1 cellular context compared by ENCODE assay signal in genomic region chr1:186194107-186194756, GRCh38.
TF ChIP-seq lines count a peak whose summit lies in the region.

No MANE protein-coding gene starts in this region.

TF ChIP-seq in GM12878, 131 proteins besides CTCF, POLR2A, EP300 and RAD21 (continued from another document):
- TF ChIP-seq REST (IDR thresholded peaks at IDR 0.05; ENCODE audit: low read depth, low read length) = no peak
- TF ChIP-seq CEBPZ (IDR thresholded peaks at IDR 0.05; ENCODE audit: low read depth, low read length) = no peak
- no peak for TF ChIP-seq HDGF (IDR thresholded peaks at IDR 0.05)
- TF ChIP-seq SMAD1 (IDR thresholded peaks at IDR 0.05; ENCODE audit: low read depth, partially characterized antibody) = no peak
- TF ChIP-seq ZBED1 (IDR thresholded peaks at IDR 0.05; ENCODE audit: borderline replicate concordance) = no peak
- no peak for TF ChIP-seq PML (IDR thresholded peaks at IDR 0.05; ENCODE audit: low read length)
- TF ChIP-seq TBL1XR1 (IDR thresholded peaks at IDR 0.05; ENCODE audit: low read depth, low read length) = no peak
- TF ChIP-seq ATF3 (IDR thresholded peaks at IDR 0.05; ENCODE audit: borderline replicate concordance, extremely low read depth, low read depth, low read length) = no peak
- 0 out of 4 replicates have a peak, but pooled peaks of 1 of the 2 experiments have one; percentile 12 for TF ChIP-seq BHLHE40 (IDR thresholded peaks at IDR 0.05; ENCODE audit: borderline replicate concordance in 1 of 2, low read depth in 2 of 2, low read length in 1 of 2)
- TF ChIP-seq CHD1 (IDR thresholded peaks at IDR 0.05; ENCODE audit: low read depth, low read length) = no peak
- TF ChIP-seq PAX8 (IDR thresholded peaks at IDR 0.05) = no peak
- no peak for TF ChIP-seq ZZZ3 (IDR thresholded peaks at IDR 0.05; ENCODE audit: control insufficient read depth, insufficient read length, low read depth)
- no peak for TF ChIP-seq SP1 (IDR thresholded peaks at IDR 0.05; ENCODE audit: low read depth, low read length)
- TF ChIP-seq TCF12 (IDR thresholded peaks at IDR 0.05; ENCODE audit: low read depth, low read length) = 0 out of 2 replicates have a peak, but pooled peaks have one; percentile 54
- TF ChIP-seq SKIL (IDR thresholded peaks at IDR 0.05; ENCODE audit: low read depth, poor library complexity, severe bottlenecking) = no peak
- no peak for TF ChIP-seq CEBPB (IDR thresholded peaks at IDR 0.05; ENCODE audit: borderline replicate concordance in 1 of 2, low read depth in 2 of 2, low read length in 2 of 2)
- no peak for TF ChIP-seq GABPA (IDR thresholded peaks at IDR 0.05; ENCODE audit: low read depth)
- TF ChIP-seq ZNF622 (IDR thresholded peaks at IDR 0.05) = no peak
- no peak for TF ChIP-seq E2F4 (IDR thresholded peaks at IDR 0.05; ENCODE audit: low read depth, low read length)
- peak; percentile 74 for TF ChIP-seq JUNB (IDR thresholded peaks at IDR 0.05)
- no peak for TF ChIP-seq BMI1 (IDR thresholded peaks at IDR 0.05; ENCODE audit: borderline replicate concordance)
- 0 out of 2 replicates have a peak, but pooled peaks have one; percentile 25 for TF ChIP-seq YY1 (IDR thresholded peaks at IDR 0.05; ENCODE audit: low read depth, low read length)
- TF ChIP-seq POU2F2 (IDR thresholded peaks at IDR 0.05; ENCODE audit: borderline replicate concordance, low read depth, low read length) = no peak
- TF ChIP-seq USF1 (IDR thresholded peaks at IDR 0.05; ENCODE audit: borderline replicate concordance, extremely low read length, insufficient read depth, low read depth, low read length) = no peak
- TF ChIP-seq BCL11A (IDR thresholded peaks at IDR 0.05; ENCODE audit: low read depth, low read length) = peak; percentile 71; the same call in 1 of the 2 replicates
- TF ChIP-seq TCF7 (IDR thresholded peaks at IDR 0.05; ENCODE audit: borderline replicate concordance) = no peak
- no peak for TF ChIP-seq CHD4 (IDR thresholded peaks at IDR 0.05)
- TF ChIP-seq ASH2L (IDR thresholded peaks at IDR 0.05; ENCODE audit: borderline replicate concordance, low read depth) = no peak
- no peak for TF ChIP-seq SIX5 (IDR thresholded peaks at IDR 0.05; ENCODE audit: low read depth, low read length, severe bottlenecking)
- no peak for TF ChIP-seq RFX5 (IDR thresholded peaks at IDR 0.05; ENCODE audit: low read depth, low read length)
- TF ChIP-seq ZNF592 (IDR thresholded peaks at IDR 0.05) = no peak
- TF ChIP-seq RELB (IDR thresholded peaks at IDR 0.05; ENCODE audit: low read depth) = no peak
- TF ChIP-seq E2F8 (IDR thresholded peaks at IDR 0.05; ENCODE audit: low read depth, partially characterized antibody) = no peak
- TF ChIP-seq ATF2 (IDR thresholded peaks at IDR 0.05; ENCODE audit: low read length) = 0 out of 2 replicates have a peak, but pooled peaks have one; percentile 28
- no peak for TF ChIP-seq ZNF207 (IDR thresholded peaks at IDR 0.05; ENCODE audit: borderline replicate concordance)
